1 cellular context compared by ENCODE assay signal in the genomic region with DNA sequence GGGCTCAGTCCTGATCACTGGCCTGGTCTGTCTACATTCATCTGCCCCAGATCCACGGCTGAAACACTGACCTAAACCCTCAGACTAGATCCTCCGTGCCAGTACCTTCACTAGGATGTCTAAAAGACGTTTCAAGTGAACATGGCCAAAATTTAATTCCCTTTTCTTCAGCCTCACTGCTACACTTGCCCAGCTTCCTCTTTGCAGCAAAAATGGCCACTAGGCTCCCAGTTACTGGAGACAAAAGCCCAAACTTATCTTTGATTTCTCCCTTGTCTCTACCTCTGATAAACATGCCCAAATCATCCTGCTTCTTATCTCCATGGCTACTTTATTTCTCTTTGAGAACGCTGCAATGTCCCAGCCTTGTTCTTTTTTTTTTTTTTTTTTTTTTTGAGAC.
TF ChIP-seq lines count a peak whose summit lies in the region.

No MANE protein-coding gene starts in this region.

TF ChIP-seq in WTC11, 78 proteins besides CTCF, POLR2A, EP300 and RAD21 (continued from another document):
- TF ChIP-seq E2F5 (CRISPR knock-in tag; IDR thresholded peaks at IDR 0.05): no peak
- TF ChIP-seq ZNF532 (CRISPR knock-in tag; IDR thresholded peaks at IDR 0.05; ENCODE audit: borderline replicate concordance): no peak
- TF ChIP-seq MXD4 (CRISPR knock-in tag; IDR thresholded peaks at IDR 0.05; ENCODE audit: borderline replicate concordance): no peak
- TF ChIP-seq ZNF416 (CRISPR knock-in tag; IDR thresholded peaks at IDR 0.05): no peak
- TF ChIP-seq, protein P1, sequence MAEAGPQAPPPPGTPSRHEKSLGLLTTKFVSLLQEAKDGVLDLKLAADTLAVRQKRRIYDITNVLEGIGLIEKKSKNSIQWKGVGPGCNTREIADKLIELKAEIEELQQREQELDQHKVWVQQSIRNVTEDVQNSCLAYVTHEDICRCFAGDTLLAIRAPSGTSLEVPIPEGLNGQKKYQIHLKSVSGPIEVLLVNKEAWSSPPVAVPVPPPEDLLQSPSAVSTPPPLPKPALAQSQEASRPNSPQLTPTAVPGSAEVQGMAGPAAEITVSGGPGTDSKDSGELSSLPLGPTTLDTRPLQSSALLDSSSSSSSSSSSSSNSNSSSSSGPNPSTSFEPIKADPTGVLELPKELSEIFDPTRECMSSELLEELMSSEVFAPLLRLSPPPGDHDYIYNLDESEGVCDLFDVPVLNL (CRISPR knock-in tag; IDR thresholded peaks at IDR 0.05; ENCODE audit: borderline replicate concordance, low read depth): no peak
- TF ChIP-seq, protein P2, sequence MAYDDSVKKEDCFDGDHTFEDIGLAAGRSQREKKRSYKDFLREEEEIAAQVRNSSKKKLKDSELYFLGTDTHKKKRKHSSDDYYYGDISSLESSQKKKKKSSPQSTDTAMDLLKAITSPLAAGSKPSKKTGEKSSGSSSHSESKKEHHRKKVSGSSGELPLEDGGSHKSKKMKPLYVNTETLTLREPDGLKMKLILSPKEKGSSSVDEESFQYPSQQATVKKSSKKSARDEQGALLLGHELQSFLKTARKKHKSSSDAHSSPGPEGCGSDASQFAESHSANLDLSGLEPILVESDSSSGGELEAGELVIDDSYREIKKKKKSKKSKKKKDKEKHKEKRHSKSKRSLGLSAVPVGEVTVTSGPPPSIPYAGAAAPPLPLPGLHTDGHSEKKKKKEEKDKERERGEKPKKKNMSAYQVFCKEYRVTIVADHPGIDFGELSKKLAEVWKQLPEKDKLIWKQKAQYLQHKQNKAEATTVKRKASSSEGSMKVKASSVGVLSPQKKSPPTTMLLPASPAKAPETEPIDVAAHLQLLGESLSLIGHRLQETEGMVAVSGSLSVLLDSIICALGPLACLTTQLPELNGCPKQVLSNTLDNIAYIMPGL (CRISPR knock-in tag; IDR thresholded peaks at IDR 0.05): no peak
- TF ChIP-seq ZNF219 (CRISPR knock-in tag; IDR thresholded peaks at IDR 0.05; ENCODE audit: borderline replicate concordance): no peak
- TF ChIP-seq RORB (CRISPR knock-in tag; IDR thresholded peaks at IDR 0.05): no peak
- TF ChIP-seq NR2C2 (CRISPR knock-in tag; IDR thresholded peaks at IDR 0.05): no peak
- no peak for TF ChIP-seq TCF7 (CRISPR knock-in tag; IDR thresholded peaks at IDR 0.05; ENCODE audit: low read depth)
- TF ChIP-seq GABPB1 (CRISPR knock-in tag; IDR thresholded peaks at IDR 0.05): no peak
- TF ChIP-seq, protein P3, sequence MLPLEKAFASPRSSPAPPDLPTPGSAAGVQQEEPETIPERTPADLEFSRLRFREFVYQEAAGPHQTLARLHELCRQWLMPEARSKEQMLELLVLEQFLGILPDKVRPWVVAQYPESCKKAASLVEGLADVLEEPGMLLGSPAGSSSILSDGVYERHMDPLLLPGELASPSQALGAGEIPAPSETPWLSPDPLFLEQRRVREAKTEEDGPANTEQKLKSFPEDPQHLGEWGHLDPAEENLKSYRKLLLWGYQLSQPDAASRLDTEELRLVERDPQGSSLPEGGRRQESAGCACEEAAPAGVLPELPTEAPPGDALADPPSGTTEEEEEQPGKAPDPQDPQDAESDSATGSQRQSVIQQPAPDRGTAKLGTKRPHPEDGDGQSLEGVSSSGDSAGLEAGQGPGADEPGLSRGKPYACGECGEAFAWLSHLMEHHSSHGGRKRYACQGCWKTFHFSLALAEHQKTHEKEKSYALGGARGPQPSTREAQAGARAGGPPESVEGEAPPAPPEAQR (CRISPR knock-in tag; IDR thresholded peaks at IDR 0.05): no peak
